Comparison of ENCODE assay signal across 1 cellular context in the genomic region with DNA sequence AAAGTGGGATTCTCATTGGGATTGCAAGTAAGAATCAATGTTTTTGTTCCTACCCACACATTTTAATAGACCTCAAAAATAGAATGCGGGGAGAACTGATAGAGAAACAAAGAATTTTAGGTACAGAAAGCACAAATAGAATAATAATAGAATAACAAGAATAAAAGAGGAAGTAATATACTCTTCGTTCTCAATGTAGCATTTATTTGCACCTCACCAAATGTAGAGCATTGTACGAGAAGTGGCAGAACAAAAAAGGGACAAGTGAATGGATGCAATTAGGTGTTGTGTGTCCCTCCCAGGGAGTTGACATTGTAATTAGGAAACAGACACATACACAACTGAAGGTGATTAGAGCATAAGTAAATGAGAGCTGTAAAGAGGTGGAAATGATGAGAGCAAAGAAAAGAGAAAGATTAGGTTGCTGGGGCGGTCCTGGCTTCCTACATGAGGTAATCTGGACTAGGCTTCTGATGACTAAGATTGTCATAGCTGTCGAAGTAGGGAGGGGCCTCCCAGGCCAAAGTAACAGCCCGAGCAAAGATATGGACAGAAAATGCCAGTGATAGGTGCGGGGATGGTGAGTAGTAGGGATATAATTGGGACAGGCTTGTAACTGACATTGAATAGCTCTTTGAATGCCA.
TF ChIP-seq lines count a peak whose summit lies in the region.

No MANE protein-coding gene starts in this region.

TF ChIP-seq in K562, 482 proteins besides CTCF, POLR2A, EP300 and RAD21 (continued from another document):
- TF ChIP-seq, protein P1, sequence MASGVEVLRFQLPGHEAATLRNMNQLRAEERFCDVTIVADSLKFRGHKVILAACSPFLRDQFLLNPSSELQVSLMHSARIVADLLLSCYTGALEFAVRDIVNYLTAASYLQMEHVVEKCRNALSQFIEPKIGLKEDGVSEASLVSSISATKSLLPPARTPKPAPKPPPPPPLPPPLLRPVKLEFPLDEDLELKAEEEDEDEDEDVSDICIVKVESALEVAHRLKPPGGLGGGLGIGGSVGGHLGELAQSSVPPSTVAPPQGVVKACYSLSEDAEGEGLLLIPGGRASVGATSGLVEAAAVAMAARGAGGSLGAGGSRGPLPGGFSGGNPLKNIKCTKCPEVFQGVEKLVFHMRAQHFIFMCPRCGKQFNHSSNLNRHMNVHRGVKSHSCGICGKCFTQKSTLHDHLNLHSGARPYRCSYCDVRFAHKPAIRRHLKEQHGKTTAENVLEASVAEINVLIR (CRISPR knock-in tag; IDR thresholded peaks at IDR 0.05), result no peak
- no peak for TF ChIP-seq CBX8 (IDR thresholded peaks at IDR 0.05; ENCODE audit: borderline replicate concordance, extremely low read depth, low read depth, low read length, poor library complexity, severe bottlenecking)
- TF ChIP-seq ESRRB (CRISPR knock-in tag; IDR thresholded peaks at IDR 0.05; ENCODE audit: borderline replicate concordance), result no peak
- peak; percentile 15; the same call in 1 of the 2 replicates for TF ChIP-seq C11orf30 (IDR thresholded peaks at IDR 0.05; ENCODE audit: low read depth)
- no peak for TF ChIP-seq PTBP1 (IDR thresholded peaks at IDR 0.05; ENCODE audit: low read depth, low read length)
- TF ChIP-seq ZNF408 (CRISPR knock-in tag; IDR thresholded peaks at IDR 0.05; ENCODE audit: low read depth), result no peak
- TF ChIP-seq ZNF133 (CRISPR knock-in tag; IDR thresholded peaks at IDR 0.05), result no peak
- TF ChIP-seq, protein P2, sequence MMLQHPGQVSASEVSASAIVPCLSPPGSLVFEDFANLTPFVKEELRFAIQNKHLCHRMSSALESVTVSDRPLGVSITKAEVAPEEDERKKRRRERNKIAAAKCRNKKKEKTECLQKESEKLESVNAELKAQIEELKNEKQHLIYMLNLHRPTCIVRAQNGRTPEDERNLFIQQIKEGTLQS (IDR thresholded peaks at IDR 0.05), result peak; percentile 71
- TF ChIP-seq, protein P2 (CRISPR knock-in tag; conservative IDR thresholded peaks at IDR 0.05), result no peak
- no peak for TF ChIP-seq SETDB1 (IDR thresholded peaks at IDR 0.05; ENCODE audit: low read length)
- TF ChIP-seq ZNF561 (CRISPR knock-in tag; conservative IDR thresholded peaks at IDR 0.05), result no peak
- no peak for TF ChIP-seq ZNF507 (tag; conservative IDR thresholded peaks at IDR 0.05)
- 0 out of 2 replicates have a peak, but pooled peaks have one; percentile 19 for TF ChIP-seq NFE2 (IDR thresholded peaks at IDR 0.05; ENCODE audit: low read depth)
- TF ChIP-seq NBN (IDR thresholded peaks at IDR 0.05; ENCODE audit: low read depth), result no peak
- TF ChIP-seq MXI1 (IDR thresholded peaks at IDR 0.05; ENCODE audit: low read depth, low read length), result no peak
- no peak for TF ChIP-seq SIN3A (IDR thresholded peaks at IDR 0.05; ENCODE audit: borderline replicate concordance in 2 of 2, control insufficient read depth in 1 of 2, low read depth in 2 of 2, low read length in 2 of 2)
- no peak for TF ChIP-seq MEF2D (tag; conservative IDR thresholded peaks at IDR 0.05; ENCODE audit: low read depth)
- TF ChIP-seq, protein P3, sequence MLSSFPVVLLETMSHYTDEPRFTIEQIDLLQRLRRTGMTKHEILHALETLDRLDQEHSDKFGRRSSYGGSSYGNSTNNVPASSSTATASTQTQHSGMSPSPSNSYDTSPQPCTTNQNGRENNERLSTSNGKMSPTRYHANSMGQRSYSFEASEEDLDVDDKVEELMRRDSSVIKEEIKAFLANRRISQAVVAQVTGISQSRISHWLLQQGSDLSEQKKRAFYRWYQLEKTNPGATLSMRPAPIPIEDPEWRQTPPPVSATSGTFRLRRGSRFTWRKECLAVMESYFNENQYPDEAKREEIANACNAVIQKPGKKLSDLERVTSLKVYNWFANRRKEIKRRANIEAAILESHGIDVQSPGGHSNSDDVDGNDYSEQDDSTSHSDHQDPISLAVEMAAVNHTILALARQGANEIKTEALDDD (IDR thresholded peaks at IDR 0.05), result peak; percentile 90
- TF ChIP-seq, protein P4, sequence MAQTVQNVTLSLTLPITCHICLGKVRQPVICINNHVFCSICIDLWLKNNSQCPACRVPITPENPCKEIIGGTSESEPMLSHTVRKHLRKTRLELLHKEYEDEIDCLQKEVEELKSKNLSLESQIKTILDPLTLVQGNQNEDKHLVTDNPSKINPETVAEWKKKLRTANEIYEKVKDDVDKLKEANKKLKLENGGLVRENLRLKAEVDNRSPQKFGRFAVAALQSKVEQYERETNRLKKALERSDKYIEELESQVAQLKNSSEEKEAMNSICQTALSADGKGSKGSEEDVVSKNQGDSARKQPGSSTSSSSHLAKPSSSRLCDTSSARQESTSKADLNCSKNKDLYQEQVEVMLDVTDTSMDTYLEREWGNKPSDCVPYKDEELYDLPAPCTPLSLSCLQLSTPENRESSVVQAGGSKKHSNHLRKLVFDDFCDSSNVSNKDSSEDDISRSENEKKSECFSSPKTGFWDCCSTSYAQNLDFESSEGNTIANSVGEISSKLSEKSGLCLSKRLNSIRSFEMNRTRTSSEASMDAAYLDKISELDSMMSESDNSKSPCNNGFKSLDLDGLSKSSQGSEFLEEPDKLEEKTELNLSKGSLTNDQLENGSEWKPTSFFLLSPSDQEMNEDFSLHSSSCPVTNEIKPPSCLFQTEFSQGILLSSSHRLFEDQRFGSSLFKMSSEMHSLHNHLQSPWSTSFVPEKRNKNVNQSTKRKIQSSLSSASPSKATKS (CRISPR knock-in tag; IDR thresholded peaks at IDR 0.05), result no peak
- no peak for TF ChIP-seq MAZ (CRISPR knock-in tag; conservative IDR thresholded peaks at IDR 0.05 in 1 of 2, IDR thresholded peaks at IDR 0.05 in 1 of 2)
- TF ChIP-seq SNRNP70 (optimal IDR thresholded peaks at IDR 0.05; ENCODE audit: low read depth, low read length), result no peak
- no peak for TF ChIP-seq PURB (CRISPR knock-in tag; IDR thresholded peaks at IDR 0.05; ENCODE audit: low read depth)
- TF ChIP-seq ZNF224 (CRISPR knock-in tag; IDR thresholded peaks at IDR 0.05), result no peak
- TF ChIP-seq, protein P5, sequence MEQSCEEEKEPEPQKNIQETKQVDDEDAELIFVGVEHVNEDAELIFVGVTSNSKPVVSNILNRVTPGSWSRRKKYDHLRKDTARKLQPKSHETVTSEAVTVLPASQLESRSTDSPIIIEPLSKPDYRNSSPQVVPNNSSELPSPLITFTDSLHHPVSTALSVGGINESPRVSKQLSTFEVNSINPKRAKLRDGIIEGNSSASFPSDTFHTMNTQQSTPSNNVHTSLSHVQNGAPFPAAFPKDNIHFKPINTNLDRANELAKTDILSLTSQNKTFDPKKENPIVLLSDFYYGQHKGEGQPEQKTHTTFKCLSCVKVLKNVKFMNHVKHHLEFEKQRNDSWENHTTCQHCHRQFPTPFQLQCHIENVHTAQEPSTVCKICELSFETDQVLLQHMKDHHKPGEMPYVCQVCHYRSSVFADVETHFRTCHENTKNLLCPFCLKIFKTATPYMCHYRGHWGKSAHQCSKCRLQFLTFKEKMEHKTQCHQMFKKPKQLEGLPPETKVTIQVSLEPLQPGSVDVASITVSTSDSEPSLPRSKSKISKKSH (CRISPR knock-in tag; IDR thresholded peaks at IDR 0.05), result no peak
- TF ChIP-seq HDAC2 (IDR thresholded peaks at IDR 0.05), result no peak
- TF ChIP-seq NFIC (IDR thresholded peaks at IDR 0.05), result no peak
- no peak for TF ChIP-seq NCOA6 (IDR thresholded peaks at IDR 0.05)
